Comparison of ENCODE assay signal across 9 cellular contexts in genomic region chr1:26288311-26288941, GRCh38. TPM values are rescaled to one million over a fixed set of nuclear protein-coding genes. Genes with fewer than 3 reads are reported as not detected.
DNase-seq lines count a peak whose midpoint lies in the region; ATAC-seq and TF ChIP-seq lines count a peak whose summit lies in the region.
"Had no signal": no experiment of that assay in that cellular context is flagged by ENCODE, and none has a peak within 500 bp of the region (broad histone marks: within the 10 kb centered on the region; RNA-seq: fewer than 3 reads in every experiment).

No MANE protein-coding gene starts in this region.

- H3K9me2 ChIP-seq in SK-N-SH: no peaks in the 10 kb centered on the region

- no peak overlapping the region; a peak in 1 of 4 replicates for H3K27ac ChIP-seq in SK-N-SH (ENCODE audit: low read depth in 2 of 2, low read length in 1 of 2)

- no peak overlapping the region for H3K4me2 ChIP-seq in SK-N-SH

- H3K27me3 ChIP-seq in SK-N-SH (ENCODE audit: insufficient read depth): no peaks in the 10 kb centered on the region

- peak overlapping the region in 4 of 5 experiments; percentile 31 to 72 (median 50) for H3K27ac Mint-ChIP-seq in brain

- no peak for TF ChIP-seq EP300 in SK-N-SH (IDR thresholded peaks at IDR 0.05; ENCODE audit: borderline replicate concordance in 1 of 2, low read depth in 1 of 2, low read length in 1 of 2)

- H3K36me3 Mint-ChIP-seq in brain: no peaks in the 10 kb centered on the region

- peaks cover 13% of the 10 kb centered on the region for H3F3A ChIP-seq in SK-N-SH (replicated peaks; ENCODE audit: insufficient read depth)

- peaks cover 48% of the 10 kb centered on the region for H3K4me1 Mint-ChIP-seq in brain

- peaks cover 18 to 30% of the 10 kb centered on the region in 2 experiments; a peak in 3 of 4 replicates for H3K4me1 ChIP-seq in SK-N-SH (ENCODE audit: control insufficient read depth in 1 of 2, insufficient read depth in 2 of 2, low read depth in 1 of 2, low read length in 1 of 2)

- H4K20me1 ChIP-seq in SK-N-SH (ENCODE audit: insufficient read depth): peaks cover 12% of the 10 kb centered on the region; the same call in 1 of the 2 replicates

- no peak overlapping the region for H3K4me3 Mint-ChIP-seq in brain

- 86% methylated on average over 4 of the region's 5 CpGs for WGBS in SK-N-SH (ENCODE audit: low lambda C conversion rate)

- peaks cover 0 to 2% (median 0%) of the 10 kb centered on the region in 5 experiments for H3K9me3 Mint-ChIP-seq in brain

- peaks cover 11% of the 10 kb centered on the region; the same call in 1 of the 2 replicates for H3K79me2 ChIP-seq in SK-N-SH (ENCODE audit: insufficient read depth)

- no peak for TF ChIP-seq RAD21 in SK-N-SH (IDR thresholded peaks at IDR 0.05; ENCODE audit: low read length)

- H2AFZ ChIP-seq in SK-N-SH (ENCODE audit: low read depth): no peak overlapping the region

- POLR2A ChIA-PET in SK-N-SH (lab: Yijun Ruan, JAX): interaction anchor here (2.7 kb wide), 1 partner anchor 9 kb away, joined by 10 read pairs; the partner anchor contains the start of gene SH3BGRL3

- no peaks in the 10 kb centered on the region for H3K36me3 ChIP-seq in SK-N-SH (replicated peaks in 1 of 2; ENCODE audit: control insufficient read depth in 1 of 2, insufficient read depth in 2 of 2, low read length in 1 of 2)

- CTCF ChIA-PET in SK-N-SH (lab: Yijun Ruan, JAX): interaction anchor here (1.0 to 10.7 kb wide), 7 partner anchors 9 to 184 kb away, joined by 3 to 213 read pairs (median 18); partner anchors contain the start of genes CD52, CEP85 and SH3BGRL3

- TF ChIP-seq POLR2A in GM10847 (IDR thresholded peaks at IDR 0.05; ENCODE audit: extremely low read depth, insufficient read length): peak; percentile 11

- no peak overlapping the region for H3K9ac ChIP-seq in SK-N-SH

- H3K27me3 Mint-ChIP-seq in brain: no peaks in the 10 kb centered on the region

- ATAC-seq in GM18502 (IDR thresholded peaks at IDR 0.05; ENCODE audit: poor library complexity, unreplicated experiment) (no peak), HG03342 (IDR thresholded peaks at IDR 0.05; ENCODE audit: unreplicated experiment) (no peak)

- peak; percentile 56 for DNase-seq in T-helper 22 cell (ENCODE audit: low read depth)
- DNase-seq in stimulated activated CD4-positive, alpha-beta T cell treated with anti-CD3 and anti-CD28 coated beads, Interleukin-12 subunit alpha, Interleukin-12 subunit beta, amount 100 ng/mL, for 48 hours (ENCODE audit: low read depth in 2 of 3, low spot score in 1 of 3): peak; percentile 62 to 72 (median 63)
- no peak for DNase-seq in H4 (ENCODE audit: low spot score)
- no peak for DNase-seq in SK-N-SH

- H3K4me3 ChIP-seq in SK-N-SH (ENCODE audit: low read depth in 2 of 2, low read length in 1 of 2): no peak overlapping the region

- H3K9me3 ChIP-seq in SK-N-SH: no peaks in the 10 kb centered on the region

- no peak for TF ChIP-seq CTCF in brain (conservative IDR thresholded peaks at IDR 0.05)
- TF ChIP-seq CTCF in SK-N-SH (IDR thresholded peaks at IDR 0.05): no peak

TF ChIP-seq in SK-N-SH, 30 proteins besides CTCF, POLR2A, EP300 and RAD21:
- TF ChIP-seq TAF1 (IDR thresholded peaks at IDR 0.05; ENCODE audit: borderline replicate concordance, low read depth, low read length) (no peak), CHD2 (IDR thresholded peaks at IDR 0.05; ENCODE audit: low read length, partially characterized antibody) (no peak), GABPA (IDR thresholded peaks at IDR 0.05; ENCODE audit: low read depth) (no peak), RCOR1 (IDR thresholded peaks at IDR 0.05; ENCODE audit: low read length) (no peak), FOXM1 (IDR thresholded peaks at IDR 0.05; ENCODE audit: low read depth) (no peak), REST (IDR thresholded peaks at IDR 0.05; ENCODE audit: low read depth, low read length) (no peak), TEAD4 (IDR thresholded peaks at IDR 0.05; ENCODE audit: borderline replicate concordance, insufficient read depth) (no peak), EZH2phosphoT487 (IDR thresholded peaks at IDR 0.05; ENCODE audit: borderline replicate concordance, low read depth) (no peak), NRF1 (IDR thresholded peaks at IDR 0.05; ENCODE audit: low read depth, low read length) (no peak), RXRA (IDR thresholded peaks at IDR 0.05; ENCODE audit: borderline replicate concordance, low read depth) (no peak)

RNA-seq across cellular contexts. Expression of gene SH3BGRL3, which starts 8.5 kb away (rescaled TPM):
- polyA plus RNA-seq in brain (ENCODE audit: insufficient read depth, low read depth, low replicate concordance) (278 TPM), SK-N-SH (2012; rRNA removed) (131 and 202 TPM in 2 replicates)
- total RNA-seq in H4 (2014; rRNA removed; shearing (Covaris generic)): 77.7 and 126 TPM in 2 replicates
- 152 and 168 TPM in 2 replicates for polyA plus RNA-seq in SK-N-SH (2012; cell fraction: cytosol; rRNA removed)
- 42.7 and 49.7 TPM in 2 replicates for polyA plus RNA-seq in SK-N-SH (2012; cell fraction: nucleus; rRNA removed)

RNA-seq across cellular contexts. Expression of gene UBXN11, which starts 18.0 kb away (rescaled TPM):
- polyA plus RNA-seq in brain (ENCODE audit: insufficient read depth, low read depth, low replicate concordance) (31.6 TPM), SK-N-SH (2012; rRNA removed) (30.6 and 35.3 TPM in 2 replicates)
- 0.74 and 3.8 TPM in 2 replicates for total RNA-seq in H4 (2014; rRNA removed; shearing (Covaris generic))
- polyA plus RNA-seq in SK-N-SH (2012; cell fraction: cytosol; rRNA removed): 5.8 and 8.5 TPM in 2 replicates
- 201 and 211 TPM in 2 replicates for polyA plus RNA-seq in SK-N-SH (2012; cell fraction: nucleus; rRNA removed)

RNA-seq across cellular contexts. Expression of gene CD52, which starts 29.3 kb away (rescaled TPM):
- polyA plus RNA-seq in brain (ENCODE audit: insufficient read depth, low read depth, low replicate concordance) (3.6 TPM), SK-N-SH (2012; rRNA removed) (not detected in 2 replicates)
- 3.0 TPM in 1 of 2 replicates, not detected in the other for total RNA-seq in H4 (2014; rRNA removed; shearing (Covaris generic))
- not detected in 2 replicates for polyA plus RNA-seq in SK-N-SH (2012; cell fraction: cytosol; rRNA removed)
- not detected in 2 replicates for polyA plus RNA-seq in SK-N-SH (2012; cell fraction: nucleus; rRNA removed)
- total RNA-seq: SK-MEL-5 had no signal

RNA-seq across cellular contexts. Expression of gene CEP85, which starts 54.4 kb away (rescaled TPM):
- polyA plus RNA-seq in brain (ENCODE audit: insufficient read depth, low read depth, low replicate concordance) (32.8 TPM), SK-N-SH (2012; rRNA removed) (12.1 and 16.6 TPM in 2 replicates)
- total RNA-seq in H4 (2014; rRNA removed; shearing (Covaris generic)): 18.1 and 21.3 TPM in 2 replicates
- 6.1 and 9.2 TPM in 2 replicates for polyA plus RNA-seq in SK-N-SH (2012; cell fraction: cytosol; rRNA removed)
- polyA plus RNA-seq in SK-N-SH (2012; cell fraction: nucleus; rRNA removed): 24.1 and 38.1 TPM in 2 replicates

Comparison
In these comparisons a context has a peak if more than half of its experiments do, and no peak if none do; other contexts are left out.
1. DNase-seq: peak in T-helper 22 cell (single experiment) and stimulated activated CD4-positive, alpha-beta T cell treated with anti-CD3 and anti-CD28 coated beads, Interleukin-12 subunit alpha, Interleukin-12 subunit beta, amount 100 ng/mL, for 48 hours (3 of 3); none in H4 (single experiment) and SK-N-SH (single experiment).